In the genomic region with DNA sequence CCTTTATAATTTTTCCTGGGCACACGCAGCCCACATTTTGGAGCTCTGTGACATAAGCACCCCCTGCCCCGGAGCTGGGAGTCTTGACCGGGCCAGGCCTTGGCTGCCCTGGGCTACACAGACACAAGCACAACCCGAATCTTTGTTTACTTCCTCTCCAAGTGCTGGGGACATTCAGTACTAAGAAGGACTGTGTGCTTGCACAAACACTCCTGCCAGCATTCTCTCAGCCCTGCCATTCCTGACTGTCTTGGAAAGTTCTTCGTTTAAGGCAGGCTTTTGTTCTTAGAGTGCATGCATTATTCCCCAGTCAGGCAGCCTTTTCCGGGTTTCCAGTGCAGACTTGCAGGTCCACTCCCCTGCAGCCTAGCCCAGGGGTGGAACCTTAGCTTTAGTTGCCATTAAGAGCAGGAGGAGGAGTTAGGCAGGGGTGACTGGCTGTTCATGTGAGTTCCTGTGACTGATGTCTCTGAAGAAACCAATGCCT, we compare ENCODE assay signal across 8 cellular contexts. TPM values are rescaled to one million over a fixed set of nuclear protein-coding genes. Genes with fewer than 3 reads are reported as not detected.
DNase-seq lines count a peak whose midpoint lies in the region; ATAC-seq and TF ChIP-seq lines count a peak whose summit lies in the region.

No MANE protein-coding gene starts in this region.

- H3K4me1 Mint-ChIP-seq in endothelial cell (ENCODE audit: unreplicated experiment): peaks cover 57% of the 10 kb centered on the region

- intact Hi-C loops in PC-3 (cut with micrococcal nuclease): no loop called here
- intact Hi-C loops in testis (cut with DNase I; ENCODE audit: low total_unique reads): no loop called here

- H3F3A ChIP-seq in PC-3 (ENCODE audit: low read length, unreplicated experiment): no peaks in the 10 kb centered on the region

- no peak overlapping the region for H3K9ac ChIP-seq in PC-3 (ENCODE audit: low read length)

- peaks cover 95% of the 10 kb centered on the region for H3K79me2 ChIP-seq in PC-3 (ENCODE audit: low read length)

- no TSS peak for BruUV-seq in PC-3 (replicated peaks; lab: Mats Ljungman, UMichigan)

- H3K9me3 Mint-ChIP-seq in endothelial cell (ENCODE audit: unreplicated experiment): no peaks in the 10 kb centered on the region

- no peaks in the 10 kb centered on the region for H3K27me3 ChIP-seq in PC-3 (ENCODE audit: low read length)
- H3K27me3 ChIP-seq in testis: no peaks in the 10 kb centered on the region

- no peak overlapping the region for H2AFZ ChIP-seq in PC-3 (ENCODE audit: low read length)

- no peaks in the 10 kb centered on the region for H3K9me2 ChIP-seq in PC-3 (replicated peaks; ENCODE audit: low read length)

- WGBS in testis, 2 donors: 21 to 36% methylated on average over 6 of the region's 6 CpGs

- no peak overlapping the region for H3K4me3 Mint-ChIP-seq in endothelial cell (ENCODE audit: unreplicated experiment)

- H3K4me1 ChIP-seq in PC-3 (ENCODE audit: insufficient read depth, low read length): peaks cover 28% of the 10 kb centered on the region
- H3K4me1 ChIP-seq in testis: peaks cover 87% of the 10 kb centered on the region

- no peak overlapping the region; the same call in 1 of the 2 replicates for H3K4me2 ChIP-seq in PC-3 (ENCODE audit: low read length)

- no peak for TF ChIP-seq POLR2A in testis (IDR thresholded peaks at IDR 0.05)

- TF ChIP-seq CTCF in PC-3 (conservative IDR thresholded peaks at IDR 0.05; ENCODE audit: low read depth, low read length) (no peak), endothelial cell (IDR thresholded peaks at IDR 0.05; ENCODE audit: unreplicated experiment) (no peak), testis (IDR thresholded peaks at IDR 0.05) (no peak)

- peak overlapping the region; percentile 91 for H3K27ac Mint-ChIP-seq in endothelial cell (ENCODE audit: unreplicated experiment)

- H3K36me3 ChIP-seq in PC-3 (ENCODE audit: low read depth, low read length): no peaks in the 10 kb centered on the region
- H3K36me3 ChIP-seq in testis (ENCODE audit: low read depth, missing control alignments): no peaks in the 10 kb centered on the region

- H4K20me1 ChIP-seq in PC-3 (ENCODE audit: low read length): peaks cover 7% of the 10 kb centered on the region; the same call in 1 of the 2 replicates

- POLR2A ChIA-PET in PC-3 (lab: Charles Lee; ENCODE audit: unreplicated experiment): no interaction called here

- 0 out of 2 replicates have a peak overlapping the region, but pooled peaks have one; percentile 1 for H3K27ac ChIP-seq in PC-3 (ENCODE audit: low read length)
- H3K27ac ChIP-seq in testis: peak overlapping the region; percentile 36 to 73

- H3K36me3 Mint-ChIP-seq in endothelial cell (ENCODE audit: low read depth, unreplicated experiment): peaks cover 2% of the 10 kb centered on the region

- peak; percentile 33 for DNase-seq in NCI-H82 (lab: John Stamatoyannopoulos, UW)
- DNase-seq in NCI-H82 treated with DMSO at 0.1 percent for 48 hours (lab: John Stamatoyannopoulos, UW; ENCODE audit: unreplicated experiment): no peak
- DNase-seq in PC-3: peak; percentile 47
- peak; percentile 60 for DNase-seq in endothelial cell (ENCODE audit: low spot score)
- DNase-seq in medulla oblongata (ENCODE audit: extremely low spot score): peak; percentile 87
- DNase-seq in testis: peak; percentile 84
- DNase-seq in D341Med (ENCODE audit: low spot score): no peak

- H3K4me3 ChIP-seq in PC-3 (ENCODE audit: low read length) (no peak overlapping the region), testis (no peak overlapping the region)

- no peaks in the 10 kb centered on the region for H3K27me3 Mint-ChIP-seq in endothelial cell (ENCODE audit: unreplicated experiment)

- ATAC-seq in PC-3: peak; percentile 58
- ATAC-seq in HG02870 (IDR thresholded peaks at IDR 0.05; ENCODE audit: unreplicated experiment): no peak

- H3K9me3 ChIP-seq in PC-3 (ENCODE audit: low read length): no peaks in the 10 kb centered on the region
- no peaks in the 10 kb centered on the region for H3K9me3 ChIP-seq in testis

- CTCF ChIA-PET in PC-3 (lab: Charles Lee): no interaction called here

RNA-seq across cellular contexts. Expression of gene FOXO3, which starts 28.6 kb away (rescaled TPM):
- total RNA-seq in PC-3 (2014; rRNA removed) (12.8 and 19.9 TPM in 2 replicates), endothelial cell (ENCODE audit: unreplicated experiment) (34.6 TPM), testis (100 to 1,000 TPM in 1 of 2 donors, 10 to 100 TPM in 1; 81.5 to 112 TPM)
- polyA plus RNA-seq in testis (ENCODE audit: insufficient read depth, low read depth, low replicate concordance): 27.5 TPM

Comparison
In these comparisons a context has a peak if more than half of its experiments do, and no peak if none do; other contexts are left out.
1. DNase-seq: peak in NCI-H82 (single experiment), PC-3 (single experiment), endothelial cell (single experiment), medulla oblongata (single experiment) and testis (single experiment); none in NCI-H82 treated with DMSO at 0.1 percent for 48 hours (single experiment) and D341Med (single experiment).